Comparison of ENCODE assay signal across 10 cellular contexts in genomic region chr9:74736635-74737034, GRCh38.
"Had no signal": no experiment of that assay in that cellular context is flagged by ENCODE, and none has a peak within 500 bp of the region (broad histone marks: within the 10 kb centered on the region; RNA-seq: fewer than 3 reads in every experiment).

No MANE protein-coding gene starts in this region.

- H3K27ac ChIP-seq: GM23248, HL-60 had no signal

- H3K4me3 ChIP-seq: GM23248, HAP-1, K562 had no signal

- DNase-seq: GM23248, GOT3, H7, HFFc6, IMR-90, KG1 had no signal

- H2AFZ ChIP-seq: GM23248 had no signal

- ATAC-seq: HCT116, K562 had no signal

- FAIRE-seq: K562 had no signal

- H3K9ac ChIP-seq: GM23248 had no signal

- H3K9me3 ChIP-seq: HAP-1 had no signal

- H3K4me1 ChIP-seq: HAP-1 had no signal

- H3K36me3 ChIP-seq: HAP-1 had no signal
